Comparison of ENCODE assay signal across 9 cellular contexts in genomic region chr2:216692636-216693413, GRCh38. TPM values are rescaled to one million over a fixed set of nuclear protein-coding genes. Genes with fewer than 3 reads are reported as not detected.
DNase-seq lines count a peak whose midpoint lies in the region; ATAC-seq, FAIRE-seq and TF ChIP-seq lines count a peak whose summit lies in the region.
"Had no signal": no experiment of that assay in that cellular context is flagged by ENCODE, and none has a peak within 500 bp of the region (broad histone marks: within the 10 kb centered on the region; RNA-seq: fewer than 3 reads in every experiment).

No MANE protein-coding gene starts in this region.

- CTCF ChIA-PET in activated B cell treated with CpG ODN at 0.5 μM for 24 hours (lab: Charles Lee): interaction anchor here (1.9 kb wide), 1 partner anchor 10 kb away, joined by 4 read pairs; no protein-coding TSS in a partner anchor

- H3K4me3 Mint-ChIP-seq in activated B cell treated with CpG ODN at 0.5 μM for 24 hours: peak overlapping the region; percentile 72

- peaks cover 0 to 15% of the 10 kb centered on the region in 2 donors for H3K36me3 ChIP-seq in kidney (ENCODE audit: control insufficient read depth in 1 of 2, insufficient read depth in 2 of 2, low read length in 2 of 2)

- DNase-seq in activated effector memory CD4-positive, alpha-beta T cell treated with anti-CD3 and anti-CD28 coated beads, Interleukin-2, amount 50 U/mL, for 16 hours: peak; percentile 78
- DNase-seq in activated effector memory CD4-positive, alpha-beta T cell treated with Interleukin-2 at 50 U/mL for 16 hours: no peak
- peak; percentile 67 for DNase-seq in NCI-H2029 treated with DMSO at 0.1 percent for 48 hours (lab: John Stamatoyannopoulos, UW)
- no peak for DNase-seq in activated B cell treated with CpG ODN at 0.5 μM for 24 hours
- peak; percentile 15 for DNase-seq in central memory CD4-positive, alpha-beta T cell
- peak; percentile 91 for DNase-seq in kidney
- DNase-seq in stimulated activated CD4-positive, alpha-beta T cell treated with anti-CD3 and anti-CD28 coated beads, Interleukin-12 subunit alpha, Interleukin-12 subunit beta, amount 100 ng/mL, for 48 hours (ENCODE audit: low read depth in 2 of 3, low spot score in 1 of 3): peak; percentile 42 to 56 (median 42)
- DNase-seq in SKM-1 treated with dmso at 0.1 percent for 144 hours (lab: John Stamatoyannopoulos, UW; ENCODE audit: unreplicated experiment): no peak

- POLR2A ChIA-PET in activated B cell treated with CpG ODN at 0.5 μM for 24 hours (lab: Charles Lee): interaction anchor here (0.6 kb wide), 1 partner anchor 66 kb away, joined by 3 read pairs; no protein-coding TSS in a partner anchor

- no peak for TF ChIP-seq CTCF in activated B cell treated with CpG ODN at 0.5 μM for 24 hours (IDR thresholded peaks at IDR 0.05)
- TF ChIP-seq CTCF in kidney (IDR thresholded peaks at IDR 0.05; ENCODE audit: borderline replicate concordance, extremely low read depth, insufficient read depth): no peak

- intact Hi-C loops in activated B cell treated with CpG ODN at 0.5 μM for 24 hours (cut with micrococcal nuclease): no loop called here
- intact Hi-C loops in kidney (cut with DNase I): loop anchor here (10.0 kb wide), 1 partner anchor 492 kb away; no protein-coding TSS in a partner anchor

- peak overlapping the region in 1 of 2 donors; percentile 9 for H3K27ac ChIP-seq in kidney (ENCODE audit: low read depth in 2 of 2, low read length in 2 of 2)

- no peaks in the 10 kb centered on the region for H3K9me3 Mint-ChIP-seq in activated B cell treated with CpG ODN at 0.5 μM for 24 hours

- H3K4me3 ChIP-seq in kidney (ENCODE audit: low read length in 2 of 2): peak overlapping the region; percentile 68 to 73

- H3K36me3 Mint-ChIP-seq in activated B cell treated with CpG ODN at 0.5 μM for 24 hours (ENCODE audit: low read depth): no peaks in the 10 kb centered on the region

- no peak overlapping the region for H3K27ac Mint-ChIP-seq in activated B cell treated with CpG ODN at 0.5 μM for 24 hours

- ATAC-seq in activated B cell treated with CpG ODN at 0.5 μM for 24 hours (ENCODE audit: low read depth): peak; percentile 65

- H3K4me1 ChIP-seq in kidney (ENCODE audit: control insufficient read depth in 1 of 2, insufficient read depth in 1 of 2, low read depth in 1 of 2, low read length in 2 of 2): peaks cover 12 to 24% of the 10 kb centered on the region in 2 donors

- H3K27me3 Mint-ChIP-seq in activated B cell treated with CpG ODN at 0.5 μM for 24 hours: peaks cover 66% of the 10 kb centered on the region

- no peaks in the 10 kb centered on the region for H3K9me3 ChIP-seq in kidney (ENCODE audit: control insufficient read depth in 1 of 2, low read length in 2 of 2)

- peak overlapping the region in 1 of 2 donors; percentile 65 for H3K9ac ChIP-seq in kidney (ENCODE audit: low read length in 2 of 2)

- FAIRE-seq in kidney (lab: Jason Lieb, UNC): no peak
- FAIRE-seq: G401.6 had no signal

- H3K4me1 Mint-ChIP-seq in activated B cell treated with CpG ODN at 0.5 μM for 24 hours: peaks cover 25% of the 10 kb centered on the region

RNA-seq across cellular contexts. Expression of gene IGFBP5, which starts 2.5 kb away (rescaled TPM):
- total RNA-seq in activated B cell treated with CpG ODN at 0.5 μM for 24 hours: not detected in 2 replicates
- 572 TPM for total RNA-seq in kidney
- 362 TPM for polyA plus RNA-seq in kidney (ENCODE audit: insufficient read depth, low read depth, low replicate concordance)

RNA-seq across cellular contexts. Expression of gene IGFBP2, which starts 59.6 kb away (rescaled TPM):
- total RNA-seq in activated B cell treated with CpG ODN at 0.5 μM for 24 hours: not detected in 2 replicates
- total RNA-seq in kidney: 53.7 TPM
- polyA plus RNA-seq in kidney (ENCODE audit: insufficient read depth, low read depth, low replicate concordance): 369 TPM

Comparison
In these comparisons a context has a peak if more than half of its experiments do, and no peak if none do; other contexts are left out.
1. DNase-seq: peak in activated effector memory CD4-positive, alpha-beta T cell treated with anti-CD3 and anti-CD28 coated beads, Interleukin-2, amount 50 U/mL, for 16 hours (single experiment), NCI-H2029 treated with DMSO at 0.1 percent for 48 hours (single experiment), central memory CD4-positive, alpha-beta T cell (single experiment), kidney (single experiment) and stimulated activated CD4-positive, alpha-beta T cell treated with anti-CD3 and anti-CD28 coated beads, Interleukin-12 subunit alpha, Interleukin-12 subunit beta, amount 100 ng/mL, for 48 hours (3 of 3); none in activated effector memory CD4-positive, alpha-beta T cell treated with Interleukin-2 at 50 U/mL for 16 hours (single experiment), activated B cell treated with CpG ODN at 0.5 μM for 24 hours (single experiment) and SKM-1 treated with dmso at 0.1 percent for 144 hours (single experiment).
2. RNA of gene IGFBP5, which starts 2.5 kb away (total RNA-seq): 572 TPM in kidney (single experiment); not detected in activated B cell treated with CpG ODN at 0.5 μM for 24 hours; every median in the first group is over 100 times any median in the second.
3. RNA of gene IGFBP2, which starts 59.6 kb away (total RNA-seq): 53.7 TPM in kidney (single experiment); not detected in activated B cell treated with CpG ODN at 0.5 μM for 24 hours; every median in the first group is over 10 times any median in the second.